In the genomic region with DNA sequence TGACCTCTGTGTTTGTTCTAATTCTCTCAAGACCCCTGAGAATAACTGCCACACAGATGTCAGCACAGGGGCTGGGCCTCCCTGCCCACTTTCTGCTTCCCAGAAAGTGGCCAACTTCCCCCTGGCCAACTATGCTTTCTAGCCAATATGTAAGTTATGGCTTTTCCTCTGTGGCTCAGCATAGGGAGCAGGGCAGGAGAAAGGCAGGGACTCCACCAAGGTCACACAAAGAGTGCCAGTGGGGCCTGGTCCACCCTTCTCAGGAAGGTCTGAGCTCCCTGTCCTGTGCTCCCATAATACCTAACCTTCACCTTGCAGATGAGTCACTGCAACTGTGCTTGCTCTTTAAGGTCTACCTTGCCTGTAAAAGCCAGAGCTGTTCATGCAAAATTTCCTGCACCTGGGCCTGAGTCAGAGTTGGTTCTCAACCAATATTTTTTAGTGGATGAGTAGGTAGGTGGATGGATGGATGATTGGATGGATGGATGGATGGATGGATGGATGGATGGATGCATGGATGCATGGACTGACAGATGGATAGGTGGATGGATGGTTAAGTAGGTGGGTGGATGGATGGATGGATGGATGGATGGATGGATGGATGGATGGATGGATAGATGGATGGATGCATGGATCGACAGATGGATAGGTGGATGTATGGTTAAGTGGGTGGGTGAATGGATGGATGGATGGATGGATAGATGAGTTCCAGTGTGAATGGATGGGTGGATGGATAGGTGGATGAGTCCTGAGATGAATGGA, we compare ENCODE assay signal across 15 cellular contexts.
DNase-seq lines count a peak whose midpoint lies in the region; ATAC-seq and TF ChIP-seq lines count a peak whose summit lies in the region.
"Had no signal": no experiment of that assay in that cellular context is flagged by ENCODE, and none has a peak within 500 bp of the region (broad histone marks: within the 10 kb centered on the region; RNA-seq: fewer than 3 reads in every experiment).

No MANE protein-coding gene starts in this region.

- no peaks in the 10 kb centered on the region for H4K20me1 ChIP-seq in PC-3 (ENCODE audit: low read length)

- no peak for ATAC-seq in PC-3
- ATAC-seq in upper lobe of right lung = no peak
- ATAC-seq in GM18909 (IDR thresholded peaks at IDR 0.05; ENCODE audit: poor library complexity, unreplicated experiment) = no peak

- no peak overlapping the region for H3K4me3 ChIP-seq in PC-3 (ENCODE audit: low read length)
- no peak overlapping the region for H3K4me3 ChIP-seq in epithelial cell of esophagus (ENCODE audit: low read length)
- no peak overlapping the region for H3K4me3 ChIP-seq in upper lobe of right lung
- H3K4me3 ChIP-seq: HAP-1 had no signal

- TF ChIP-seq CTCF in PC-3 (conservative IDR thresholded peaks at IDR 0.05; ENCODE audit: low read depth, low read length) (no peak), epithelial cell of esophagus (IDR thresholded peaks at IDR 0.05; ENCODE audit: insufficient read depth, low read depth, low read length, missing control alignments) (no peak), upper lobe of right lung (IDR thresholded peaks at IDR 0.05) (no peak)

- H3K4me2 ChIP-seq in PC-3 (ENCODE audit: low read length) = no peak overlapping the region

- CTCF ChIA-PET in PC-3 (lab: Charles Lee) = no interaction called here

- no TSS peak for BruUV-seq in PC-3 (replicated peaks; lab: Mats Ljungman, UMichigan)

- H3K27ac ChIP-seq in PC-3 (ENCODE audit: low read length) (no peak overlapping the region), upper lobe of right lung (no peak overlapping the region)

- H3K9me3 ChIP-seq in PC-3 (ENCODE audit: low read length) (no peaks in the 10 kb centered on the region), upper lobe of right lung (no peaks in the 10 kb centered on the region)
- H3K9me3 ChIP-seq: HAP-1 had no signal

- POLR2A ChIA-PET in PC-3 (lab: Charles Lee; ENCODE audit: unreplicated experiment) = no interaction called here

- no peaks in the 10 kb centered on the region for H3F3A ChIP-seq in PC-3 (ENCODE audit: low read length, unreplicated experiment)

- H3K9ac ChIP-seq in PC-3 (ENCODE audit: low read length) = no peak overlapping the region

- H3K4me1 ChIP-seq in PC-3 (ENCODE audit: insufficient read depth, low read length) (peaks cover 3% of the 10 kb centered on the region; the same call in 1 of the 2 replicates), upper lobe of right lung (peaks cover 14% of the 10 kb centered on the region)

- H3K9me2 ChIP-seq in PC-3 (replicated peaks; ENCODE audit: low read length) = no peaks in the 10 kb centered on the region

- H3K36me3 ChIP-seq in PC-3 (ENCODE audit: low read depth, low read length) = no peaks in the 10 kb centered on the region
- H3K36me3 ChIP-seq in upper lobe of right lung = no peaks in the 10 kb centered on the region
- H3K36me3 ChIP-seq: HAP-1 had no signal

- intact Hi-C loops in PC-3 (cut with micrococcal nuclease) (no loop called here), upper lobe of right lung (cut with DNase I) (no loop called here)

- DNase-seq in PC-3 (peak; percentile 41), epithelial cell of esophagus (ENCODE audit: low read depth) (peak; percentile 4), kidney tubule cell (ENCODE audit: low spot score) (peak; percentile 5), upper lobe of right lung (no peak)
- no peak for DNase-seq in stimulated activated CD4-positive, alpha-beta T cell treated with anti-CD3 and anti-CD28 coated beads, Interleukin-12 subunit alpha, Interleukin-12 subunit beta, amount 100 ng/mL, for 4 hours
- DNase-seq: C1 segment of cervical spinal cord; Calu3; CD4-positive, alpha-beta memory T cell; COR-L47; DMS53; DMS79 treated with DMSO at 0.1 percent for 48 hours; GF-D8; GOT3 had no signal

- H3K79me2 ChIP-seq in PC-3 (ENCODE audit: low read length) = no peaks in the 10 kb centered on the region

- no peaks in the 10 kb centered on the region for H3K27me3 ChIP-seq in PC-3 (ENCODE audit: low read length)
- no peaks in the 10 kb centered on the region for H3K27me3 ChIP-seq in upper lobe of right lung

- H2AFZ ChIP-seq in PC-3 (ENCODE audit: low read length) = no peak overlapping the region

Comparison
In these comparisons a context has a peak if more than half of its experiments do, and no peak if none do; other contexts are left out.
1. DNase-seq: peak in PC-3 (single experiment), epithelial cell of esophagus (single experiment) and kidney tubule cell (single experiment); none in stimulated activated CD4-positive, alpha-beta T cell treated with anti-CD3 and anti-CD28 coated beads, Interleukin-12 subunit alpha, Interleukin-12 subunit beta, amount 100 ng/mL, for 4 hours (single experiment) and upper lobe of right lung (single experiment).